8 cellular contexts compared by ENCODE assay signal in genomic region chr10:113520606-113521481, GRCh38. TPM values are rescaled to one million over a fixed set of nuclear protein-coding genes. Genes with fewer than 3 reads are reported as not detected.
DNase-seq lines count a peak whose midpoint lies in the region; ATAC-seq, FAIRE-seq and TF ChIP-seq lines count a peak whose summit lies in the region.

No MANE protein-coding gene starts in this region.

- TF ChIP-seq CTCF in C4-2B (conservative IDR thresholded peaks at IDR 0.05) = peak; percentile 100
- TF ChIP-seq CTCF in astrocyte (IDR thresholded peaks at IDR 0.05; ENCODE audit: insufficient read depth, low read depth, low read length) = peak; percentile 99
- TF ChIP-seq CTCF in hepatocyte (IDR thresholded peaks at IDR 0.05; ENCODE audit: poor library complexity) = peak; percentile 96

- no peak overlapping the region for H3K27ac Mint-ChIP-seq in astrocyte (ENCODE audit: unreplicated experiment)

- peaks cover 22% of the 10 kb centered on the region for H3K27me3 Mint-ChIP-seq in astrocyte (ENCODE audit: low read depth, unreplicated experiment)

- H3K9me3 ChIP-seq in astrocyte (ENCODE audit: insufficient read depth, low read depth, low read length) (no peaks in the 10 kb centered on the region), hepatocyte (ENCODE audit: low read depth) (no peaks in the 10 kb centered on the region)

- no peak overlapping the region for H3K9ac ChIP-seq in astrocyte (ENCODE audit: low read length)

- FAIRE-seq in GM18507 (lab: Jason Lieb, UNC) = peak; percentile 76
- FAIRE-seq in astrocyte (lab: Jason Lieb, UNC) = peak; percentile 100

- H3K4me3 Mint-ChIP-seq in astrocyte (ENCODE audit: unreplicated experiment) = no peak overlapping the region

- H3K36me3 Mint-ChIP-seq in astrocyte (ENCODE audit: low read depth, unreplicated experiment) = no peaks in the 10 kb centered on the region

- H3K4me1 ChIP-seq in astrocyte (ENCODE audit: insufficient read depth, low read length) (no peaks in the 10 kb centered on the region), hepatocyte (ENCODE audit: insufficient read depth) (peaks cover 3% of the 10 kb centered on the region)

- H3K4me3 ChIP-seq in astrocyte (ENCODE audit: insufficient read depth, low read depth, low read length) (no peak overlapping the region), hepatocyte (no peak overlapping the region), skeletal muscle cell (ENCODE audit: low read depth, low read length) (no peak overlapping the region)

- 60% methylated on average over 8 of the region's 8 CpGs for WGBS in hepatocyte (ENCODE audit: low lambda C conversion rate, missing lambda C conversion rate)

- H3K36me3 ChIP-seq in astrocyte (ENCODE audit: insufficient read depth, low read length) (no peaks in the 10 kb centered on the region), hepatocyte (replicated peaks; ENCODE audit: insufficient read depth, low read depth) (no peaks in the 10 kb centered on the region)

- H3K9me3 Mint-ChIP-seq in astrocyte (ENCODE audit: unreplicated experiment) = no peaks in the 10 kb centered on the region

- no peaks in the 10 kb centered on the region for H3K9me2 ChIP-seq in hepatocyte (replicated peaks; ENCODE audit: insufficient read depth)

- peaks cover 9% of the 10 kb centered on the region for H3K4me1 Mint-ChIP-seq in astrocyte (ENCODE audit: low read depth, unreplicated experiment)

- H2AFZ ChIP-seq in astrocyte (ENCODE audit: low read depth, low read length) (no peak overlapping the region), hepatocyte (no peak overlapping the region)

- DNase-seq in GM18507 (ENCODE audit: extremely low spot score, insufficient read length, low read depth) (peak; percentile 28), NCI-H82 treated with DMSO at 0.1 percent for 48 hours (lab: John Stamatoyannopoulos, UW; ENCODE audit: unreplicated experiment) (peak; percentile 8), astrocyte (ENCODE audit: low read depth) (peak; percentile 46), hepatocyte (ENCODE audit: low spot score) (peak; percentile 87), skeletal muscle cell (ENCODE audit: low read depth) (peak; percentile 39)

- H3K27ac ChIP-seq in C4-2B (no peak overlapping the region), astrocyte (ENCODE audit: low read depth, low read length) (no peak overlapping the region), hepatocyte (no peak overlapping the region)

- H3K27me3 ChIP-seq in astrocyte (ENCODE audit: insufficient read depth, low read length) (peaks cover 4% of the 10 kb centered on the region), hepatocyte (no peaks in the 10 kb centered on the region)

- H3K79me2 ChIP-seq in astrocyte (ENCODE audit: insufficient read depth, low read length) (no peaks in the 10 kb centered on the region), hepatocyte (no peaks in the 10 kb centered on the region)

- peak; percentile 66 for ATAC-seq in HG03354 (IDR thresholded peaks at IDR 0.05; ENCODE audit: poor library complexity, severe bottlenecking, unreplicated experiment)
- ATAC-seq in HG02759 (IDR thresholded peaks at IDR 0.05; ENCODE audit: unreplicated experiment) = no peak

- H4K20me1 ChIP-seq in astrocyte (ENCODE audit: insufficient read depth, low read length) = no peaks in the 10 kb centered on the region
- no peaks in the 10 kb centered on the region for H4K20me1 ChIP-seq in hepatocyte (ENCODE audit: insufficient read depth, poor library complexity, severe bottlenecking)

- no peak overlapping the region for H3K4me2 ChIP-seq in astrocyte (ENCODE audit: low read length)
- no peak overlapping the region for H3K4me2 ChIP-seq in hepatocyte

RNA-seq across cellular contexts. Expression of gene HABP2, which starts 32.0 kb away (rescaled TPM):
- total RNA-seq in astrocyte (not detected in 2 replicates), hepatocyte (102 and 109 TPM in 2 replicates)
- polyA plus RNA-seq in hepatocyte = 48.3 and 55.1 TPM in 2 replicates

Comparison
In these comparisons a context has a peak if more than half of its experiments do, and no peak if none do; other contexts are left out.
1. DNase-seq: peak in every context shown above with its lines; median percentile 87 in hepatocyte; 46 in astrocyte; 39 in skeletal muscle cell; 28 in GM18507; 8 in NCI-H82 treated with DMSO at 0.1 percent for 48 hours.
2. RNA of gene HABP2, which starts 32.0 kb away (total RNA-seq): 102 to 109 TPM in hepatocyte; not detected in astrocyte; every median in the first group is over 100 times any median in the second.
3. Peak in every context shown above with its lines, with median percentiles within 50 percentile points of each other: CTCF ChIP-seq.